ENCODE assay signal across 15 cellular contexts in the genomic region with DNA sequence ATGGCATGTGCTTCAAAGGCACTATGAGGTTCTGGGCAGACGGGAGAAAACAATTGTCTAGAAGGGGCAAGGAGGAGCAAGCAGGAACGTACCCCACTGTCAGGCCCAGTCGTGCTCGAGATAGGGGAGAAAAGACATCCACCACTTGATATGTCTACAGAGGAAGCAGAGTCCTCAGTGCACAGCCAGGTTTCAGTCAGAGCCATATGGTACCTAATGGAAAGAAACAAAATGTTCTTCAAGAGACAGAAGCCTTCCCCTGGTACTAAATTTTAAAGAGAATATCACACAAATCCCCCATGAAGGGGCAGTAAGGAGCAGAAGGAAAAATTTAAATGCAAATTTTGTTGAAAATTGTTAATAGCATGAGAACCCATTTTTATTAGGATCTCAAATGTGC. TPM values are rescaled to one million over a fixed set of nuclear protein-coding genes. Genes with fewer than 3 reads are reported as not detected.
DNase-seq lines count a peak whose midpoint lies in the region; ATAC-seq and TF ChIP-seq lines count a peak whose summit lies in the region.
"Had no signal": no experiment of that assay in that cellular context is flagged by ENCODE, and none has a peak within 500 bp of the region (broad histone marks: within the 10 kb centered on the region; RNA-seq: fewer than 3 reads in every experiment).

No MANE protein-coding gene starts in this region.

- no peak for ATAC-seq in T-helper 17 cell
- no peak for ATAC-seq in memory B cell (ENCODE audit: low read depth)

- H3K4me1 Mint-ChIP-seq in HFFc6 (ENCODE audit: low read depth) = peaks cover 38% of the 10 kb centered on the region
- H3K4me1 Mint-ChIP-seq in T-helper 17 cell = peaks cover 21% of the 10 kb centered on the region
- H3K4me1 Mint-ChIP-seq in memory B cell = peaks cover 3% of the 10 kb centered on the region
- H3K4me1 Mint-ChIP-seq in immature natural killer cell = no peaks in the 10 kb centered on the region

- 97% methylated on average over 4 of the region's 4 CpGs for WGBS in thymus

- peak overlapping the region; percentile 40 for H3K27ac ChIP-seq in thymus (ENCODE audit: low read depth)

- H3K4me1 ChIP-seq in thymus (ENCODE audit: control insufficient read depth, insufficient read depth, low read length) = no peaks in the 10 kb centered on the region

- no peaks in the 10 kb centered on the region for H3K27me3 ChIP-seq in thymus (ENCODE audit: control insufficient read depth, insufficient read depth)

- no peak for DNase-seq in HFFc6
- no peak for DNase-seq in T-helper 17 cell
- no peak for DNase-seq in memory B cell (ENCODE audit: low spot score in 2 of 2)
- DNase-seq in T1000 (lab: John Stamatoyannopoulos, UW) = no peak
- DNase-seq in NCI-H1436 treated with DMSO at 0.1 percent for 48 hours (lab: John Stamatoyannopoulos, UW) = no peak
- DNase-seq in NCI-H2107 (lab: John Stamatoyannopoulos, UW) = no peak
- DNase-seq in immature natural killer cell = no peak
- DNase-seq: Calu3; CD4-positive, alpha-beta memory T cell; COR-L47; DMS53; DMS79 treated with DMSO at 0.1 percent for 48 hours; GOT3 had no signal

- H3K27me3 Mint-ChIP-seq in HFFc6 (ENCODE audit: insufficient read depth) (no peaks in the 10 kb centered on the region; the same call in 1 of the 2 replicates), T-helper 17 cell (no peaks in the 10 kb centered on the region), memory B cell (no peaks in the 10 kb centered on the region), immature natural killer cell (ENCODE audit: low read depth in 3 of 3) (no peaks in the 10 kb centered on the region)
- H3K27me3 Mint-ChIP-seq: CD4-positive, alpha-beta memory T cell had no signal

- H3K9me3 Mint-ChIP-seq in HFFc6 (no peaks in the 10 kb centered on the region), memory B cell (no peaks in the 10 kb centered on the region), immature natural killer cell (no peaks in the 10 kb centered on the region)
- H3K9me3 Mint-ChIP-seq: CD4-positive, alpha-beta memory T cell had no signal

- H3K4me3 Mint-ChIP-seq in HFFc6 = no peak overlapping the region
- no peak overlapping the region for H3K4me3 Mint-ChIP-seq in T-helper 17 cell
- H3K4me3 Mint-ChIP-seq in memory B cell = no peak overlapping the region
- H3K4me3 Mint-ChIP-seq in immature natural killer cell = no peak overlapping the region
- H3K4me3 Mint-ChIP-seq: CD4-positive, alpha-beta memory T cell had no signal

- H3K9me3 ChIP-seq in T-helper 17 cell (ENCODE audit: control insufficient read depth, low read length, poor library complexity, severe bottlenecking) = no peaks in the 10 kb centered on the region
- H3K9me3 ChIP-seq in thymus (ENCODE audit: control insufficient read depth) = no peaks in the 10 kb centered on the region
- H3K9me3 ChIP-seq: HAP-1 had no signal

- H3K27ac Mint-ChIP-seq in HFFc6 = peak overlapping the region; percentile 2; the same call in 1 of the 2 replicates
- peak overlapping the region; percentile 17 for H3K27ac Mint-ChIP-seq in T-helper 17 cell
- peak overlapping the region; percentile 39 for H3K27ac Mint-ChIP-seq in memory B cell
- H3K27ac Mint-ChIP-seq in immature natural killer cell = peak overlapping the region in 1 of 6 donors; percentile 1
- H3K27ac Mint-ChIP-seq: CD4-positive, alpha-beta memory T cell had no signal

- no peak overlapping the region for H3K4me3 ChIP-seq in thymus (ENCODE audit: low read length)
- H3K4me3 ChIP-seq: HAP-1 had no signal

- H3K36me3 ChIP-seq in thymus (ENCODE audit: control insufficient read depth, insufficient read depth) = peaks cover 32% of the 10 kb centered on the region

- H3K36me3 Mint-ChIP-seq in HFFc6 (ENCODE audit: low read depth) (peaks cover 60% of the 10 kb centered on the region), T-helper 17 cell (ENCODE audit: low read depth) (peaks cover 37% of the 10 kb centered on the region), memory B cell (peaks cover 50% of the 10 kb centered on the region), immature natural killer cell (peaks cover 46 to 58% (median 50%) of the 10 kb centered on the region in 3 donors)

- no peak for TF ChIP-seq CTCF in HFFc6 (IDR thresholded peaks at IDR 0.05)

RNA-seq across cellular contexts. Expression of a gene that starts 21.9 kb away (rescaled TPM):
- 1 to 10 TPM; 5.2 to 7.1 (median 6.1) TPM for total RNA-seq in HFFc6 (2021; fragmentation: NEBNext Ultra II Directional; extraction: Animal tissue kit (Norgen Biotek cat#: 25700))
- 10 to 100 TPM; 10.5 to 16.1 TPM for total RNA-seq in T-helper 17 cell
- 31.1 TPM for polyA plus RNA-seq in thymus
- polyA plus RNA-seq in immature natural killer cell = 10 to 100 TPM in 1 of 3 donors, 1 to 10 TPM in 2; 4.0 to 15.0 (median 5.1) TPM
